8 cellular contexts compared by ENCODE assay signal in the genomic region with DNA sequence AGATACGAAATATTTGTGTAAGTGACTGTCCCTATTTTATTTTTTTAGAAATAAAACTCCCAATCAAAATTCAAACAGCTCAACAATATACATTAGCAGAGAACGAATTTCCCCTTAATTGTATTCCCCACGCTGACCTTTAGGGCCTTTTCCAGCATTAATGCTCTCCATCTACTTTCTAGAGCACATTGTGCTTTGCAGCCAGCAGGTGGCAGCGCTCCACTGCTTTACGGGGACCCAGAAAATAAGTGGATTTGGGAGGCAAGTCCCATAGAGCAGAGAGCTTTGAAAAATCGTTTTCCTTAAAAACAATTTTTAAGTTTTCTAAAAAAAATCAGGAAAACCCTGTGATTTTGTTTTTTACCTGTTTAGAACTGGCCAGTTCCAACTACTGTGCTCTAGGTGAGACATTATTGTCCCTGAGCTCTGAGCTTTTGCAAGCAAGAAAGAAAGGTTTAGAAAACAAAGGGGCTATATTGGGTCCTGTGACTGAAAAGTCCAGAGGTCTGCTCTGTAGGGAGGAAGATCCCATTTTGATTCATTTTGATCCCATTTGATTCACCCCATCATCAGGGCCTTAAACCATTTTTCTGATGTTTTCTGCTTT.
A peak's percentile ranks its signal among the peaks of the same experiment; 100 is the strongest.
DNase-seq lines count a peak whose midpoint lies in the region; FAIRE-seq and TF ChIP-seq lines count a peak whose summit lies in the region.

No MANE protein-coding gene starts in this region.

- DNase-seq in BE2C (peak; percentile 44), GM18507 (ENCODE audit: extremely low spot score, insufficient read length, low read depth) (no peak), OCI-M1 (lab: John Stamatoyannopoulos, UW) (peak; percentile 71), astrocyte (ENCODE audit: low read depth) (peak; percentile 24), hepatocyte (ENCODE audit: low spot score) (peak; percentile 74), spleen (no peak), posterior vena cava (ENCODE audit: low spot score) (no peak)

- no peak overlapping the region for H3K27ac ChIP-seq in astrocyte (ENCODE audit: low read depth, low read length)
- no peak overlapping the region for H3K27ac ChIP-seq in hepatocyte
- H3K27ac ChIP-seq in spleen, result no peak overlapping the region

- TF ChIP-seq CTCF in BE2C (IDR thresholded peaks at IDR 0.05; ENCODE audit: low read depth, low read length), result peak; percentile 69
- peak; percentile 87 for TF ChIP-seq CTCF in astrocyte (IDR thresholded peaks at IDR 0.05; ENCODE audit: insufficient read depth, low read depth, low read length)
- TF ChIP-seq CTCF in hepatocyte (IDR thresholded peaks at IDR 0.05; ENCODE audit: poor library complexity), result peak; percentile 96
- peak in 10 of 11 experiments; percentile 13 to 70 (median 60) for TF ChIP-seq CTCF in spleen (IDR thresholded peaks at IDR 0.05 in 8 of 11, conservative IDR thresholded peaks at IDR 0.05 in 3 of 11)

- H3K4me1 ChIP-seq in BE2C (no peaks in the 10 kb centered on the region), astrocyte (ENCODE audit: insufficient read depth, low read length) (no peaks in the 10 kb centered on the region), hepatocyte (ENCODE audit: insufficient read depth) (no peaks in the 10 kb centered on the region), spleen (peaks cover 0 to 6% (median 0%) of the 10 kb centered on the region in 6 donors)

- H4K20me1 ChIP-seq in astrocyte (ENCODE audit: insufficient read depth, low read length), result no peaks in the 10 kb centered on the region
- no peaks in the 10 kb centered on the region for H4K20me1 ChIP-seq in hepatocyte (ENCODE audit: insufficient read depth, poor library complexity, severe bottlenecking)

- no peaks in the 10 kb centered on the region for H3K4me1 Mint-ChIP-seq in astrocyte (ENCODE audit: low read depth, unreplicated experiment)

- 13% methylated on average over 6 of the region's 6 CpGs for WGBS in hepatocyte (ENCODE audit: low lambda C conversion rate, missing lambda C conversion rate)
- WGBS in spleen, 5 donors, result 13 to 17% (median 16%) methylated on average over 6 of the region's 6 CpGs

- H3K79me2 ChIP-seq in astrocyte (ENCODE audit: insufficient read depth, low read length) (no peaks in the 10 kb centered on the region), hepatocyte (no peaks in the 10 kb centered on the region)

- TF ChIP-seq EP300 in Ishikawa (IDR thresholded peaks at IDR 0.05; ENCODE audit: borderline replicate concordance), result no peak

- H2AFZ ChIP-seq in astrocyte (ENCODE audit: low read depth, low read length) (no peak overlapping the region), hepatocyte (no peak overlapping the region)

- H3K36me3 ChIP-seq in BE2C (no peaks in the 10 kb centered on the region), astrocyte (ENCODE audit: insufficient read depth, low read length) (no peaks in the 10 kb centered on the region), hepatocyte (replicated peaks; ENCODE audit: insufficient read depth, low read depth) (no peaks in the 10 kb centered on the region), spleen (no peaks in the 10 kb centered on the region)

- no peaks in the 10 kb centered on the region for H3K36me3 Mint-ChIP-seq in astrocyte (ENCODE audit: low read depth, unreplicated experiment)

- no peak overlapping the region for H3K27ac Mint-ChIP-seq in astrocyte (ENCODE audit: unreplicated experiment)

- no peaks in the 10 kb centered on the region for H3K9me2 ChIP-seq in hepatocyte (replicated peaks; ENCODE audit: insufficient read depth)

- TF ChIP-seq RAD21 in Ishikawa (IDR thresholded peaks at IDR 0.05; ENCODE audit: low read depth), result peak; percentile 89

- intact Hi-C loops in spleen (cut with DNase I; ENCODE audit: low total_unique reads) (loop anchor here (5.0 kb wide), 1 partner anchor 589 kb away; no protein-coding TSS in a partner anchor), posterior vena cava (cut with DNase I) (no loop called here)

- H3K9me3 ChIP-seq in BE2C, result no peaks in the 10 kb centered on the region
- H3K9me3 ChIP-seq in astrocyte (ENCODE audit: insufficient read depth, low read depth, low read length), result no peaks in the 10 kb centered on the region
- no peaks in the 10 kb centered on the region for H3K9me3 ChIP-seq in hepatocyte (ENCODE audit: low read depth)
- no peaks in the 10 kb centered on the region for H3K9me3 ChIP-seq in spleen

- no peak overlapping the region for H3K4me3 Mint-ChIP-seq in astrocyte (ENCODE audit: unreplicated experiment)

- no peak for TF ChIP-seq POLR2A in spleen (IDR thresholded peaks at IDR 0.05)

- H3K9ac ChIP-seq in astrocyte (ENCODE audit: low read length), result no peak overlapping the region

- H3K9me3 Mint-ChIP-seq in astrocyte (ENCODE audit: unreplicated experiment), result peaks cover 4% of the 10 kb centered on the region

- H3K27me3 Mint-ChIP-seq in astrocyte (ENCODE audit: low read depth, unreplicated experiment), result peaks cover 22% of the 10 kb centered on the region

- peak; percentile 84 for FAIRE-seq in GM18507 (lab: Jason Lieb, UNC)
- no peak for FAIRE-seq in astrocyte (lab: Jason Lieb, UNC)

- H3K4me2 ChIP-seq in astrocyte (ENCODE audit: low read length) (no peak overlapping the region), hepatocyte (no peak overlapping the region)

- H3K27me3 ChIP-seq in BE2C (no peaks in the 10 kb centered on the region), astrocyte (ENCODE audit: insufficient read depth, low read length) (no peaks in the 10 kb centered on the region), hepatocyte (no peaks in the 10 kb centered on the region), spleen (replicated peaks in 1 of 7) (peaks cover 0 to under 1% (median 0%) of the 10 kb centered on the region in 7 donors)

- H3K4me3 ChIP-seq in BE2C (ENCODE audit: low read depth, low read length) (no peak overlapping the region), astrocyte (ENCODE audit: insufficient read depth, low read depth, low read length) (no peak overlapping the region), hepatocyte (no peak overlapping the region), spleen (no peak overlapping the region)

TF ChIP-seq in Ishikawa, 13 proteins besides CTCF, POLR2A, EP300 and RAD21:
- TF ChIP-seq EGR1 (IDR thresholded peaks at IDR 0.05), result no peak
- TF ChIP-seq NFIC (IDR thresholded peaks at IDR 0.05), result no peak
- TF ChIP-seq, protein P1, sequence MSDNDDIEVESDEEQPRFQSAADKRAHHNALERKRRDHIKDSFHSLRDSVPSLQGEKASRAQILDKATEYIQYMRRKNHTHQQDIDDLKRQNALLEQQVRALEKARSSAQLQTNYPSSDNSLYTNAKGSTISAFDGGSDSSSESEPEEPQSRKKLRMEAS (IDR thresholded peaks at IDR 0.05), result no peak
- TF ChIP-seq, protein P2, sequence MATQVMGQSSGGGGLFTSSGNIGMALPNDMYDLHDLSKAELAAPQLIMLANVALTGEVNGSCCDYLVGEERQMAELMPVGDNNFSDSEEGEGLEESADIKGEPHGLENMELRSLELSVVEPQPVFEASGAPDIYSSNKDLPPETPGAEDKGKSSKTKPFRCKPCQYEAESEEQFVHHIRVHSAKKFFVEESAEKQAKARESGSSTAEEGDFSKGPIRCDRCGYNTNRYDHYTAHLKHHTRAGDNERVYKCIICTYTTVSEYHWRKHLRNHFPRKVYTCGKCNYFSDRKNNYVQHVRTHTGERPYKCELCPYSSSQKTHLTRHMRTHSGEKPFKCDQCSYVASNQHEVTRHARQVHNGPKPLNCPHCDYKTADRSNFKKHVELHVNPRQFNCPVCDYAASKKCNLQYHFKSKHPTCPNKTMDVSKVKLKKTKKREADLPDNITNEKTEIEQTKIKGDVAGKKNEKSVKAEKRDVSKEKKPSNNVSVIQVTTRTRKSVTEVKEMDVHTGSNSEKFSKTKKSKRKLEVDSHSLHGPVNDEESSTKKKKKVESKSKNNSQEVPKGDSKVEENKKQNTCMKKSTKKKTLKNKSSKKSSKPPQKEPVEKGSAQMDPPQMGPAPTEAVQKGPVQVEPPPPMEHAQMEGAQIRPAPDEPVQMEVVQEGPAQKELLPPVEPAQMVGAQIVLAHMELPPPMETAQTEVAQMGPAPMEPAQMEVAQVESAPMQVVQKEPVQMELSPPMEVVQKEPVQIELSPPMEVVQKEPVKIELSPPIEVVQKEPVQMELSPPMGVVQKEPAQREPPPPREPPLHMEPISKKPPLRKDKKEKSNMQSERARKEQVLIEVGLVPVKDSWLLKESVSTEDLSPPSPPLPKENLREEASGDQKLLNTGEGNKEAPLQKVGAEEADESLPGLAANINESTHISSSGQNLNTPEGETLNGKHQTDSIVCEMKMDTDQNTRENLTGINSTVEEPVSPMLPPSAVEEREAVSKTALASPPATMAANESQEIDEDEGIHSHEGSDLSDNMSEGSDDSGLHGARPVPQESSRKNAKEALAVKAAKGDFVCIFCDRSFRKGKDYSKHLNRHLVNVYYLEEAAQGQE (IDR thresholded peaks at IDR 0.05; ENCODE audit: low read depth), result no peak
- no peak for TF ChIP-seq TEAD4 (IDR thresholded peaks at IDR 0.05)
- TF ChIP-seq CREB1 (IDR thresholded peaks at IDR 0.05; ENCODE audit: low read depth), result no peak
- no peak for TF ChIP-seq ZBTB7A (IDR thresholded peaks at IDR 0.05; ENCODE audit: low read depth)
- TF ChIP-seq, protein P3, sequence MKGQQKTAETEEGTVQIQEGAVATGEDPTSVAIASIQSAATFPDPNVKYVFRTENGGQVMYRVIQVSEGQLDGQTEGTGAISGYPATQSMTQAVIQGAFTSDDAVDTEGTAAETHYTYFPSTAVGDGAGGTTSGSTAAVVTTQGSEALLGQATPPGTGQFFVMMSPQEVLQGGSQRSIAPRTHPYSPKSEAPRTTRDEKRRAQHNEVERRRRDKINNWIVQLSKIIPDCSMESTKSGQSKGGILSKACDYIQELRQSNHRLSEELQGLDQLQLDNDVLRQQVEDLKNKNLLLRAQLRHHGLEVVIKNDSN (IDR thresholded peaks at IDR 0.05), result no peak
- TF ChIP-seq TAF1 (IDR thresholded peaks at IDR 0.05; ENCODE audit: low read depth), result no peak
- no peak for TF ChIP-seq TCF12 (IDR thresholded peaks at IDR 0.05; ENCODE audit: low read depth)
- TF ChIP-seq FOXM1 (IDR thresholded peaks at IDR 0.05; ENCODE audit: borderline replicate concordance, low read depth), result no peak
- no peak for TF ChIP-seq CEBPB (IDR thresholded peaks at IDR 0.05)
- no peak for TF ChIP-seq YY1 (IDR thresholded peaks at IDR 0.05; ENCODE audit: low read depth)

Comparison
In these comparisons a context has a peak if more than half of its experiments do, and no peak if none do; other contexts are left out.
1. DNase-seq: peak in BE2C (single experiment), OCI-M1 (single experiment), astrocyte (single experiment) and hepatocyte (single experiment); none in GM18507 (single experiment), spleen (single experiment) and posterior vena cava (single experiment).
2. Peak in every context shown above with its lines, with median percentiles within 50 percentile points of each other: CTCF ChIP-seq.